13 cellular contexts compared by ENCODE assay signal in genomic region chr20:641516-641913, GRCh38. TPM values are rescaled to one million over a fixed set of nuclear protein-coding genes. Genes with fewer than 3 reads are reported as not detected.
DNase-seq lines count a peak whose midpoint lies in the region; ATAC-seq and TF ChIP-seq lines count a peak whose summit lies in the region.
"Had no signal": no experiment of that assay in that cellular context is flagged by ENCODE, and none has a peak within 500 bp of the region (broad histone marks: within the 10 kb centered on the region; RNA-seq: fewer than 3 reads in every experiment).

No MANE protein-coding gene starts in this region.

- H3K9me3 ChIP-seq in BE2C (no peaks in the 10 kb centered on the region), mesenchymal stem cell (ENCODE audit: control insufficient read depth, low read length) (no peaks in the 10 kb centered on the region)

- POLR2A ChIA-PET in activated CD4-positive, alpha-beta memory T cell treated with anti-CD3 and anti-CD28 coated beads for 36 hours (lab: Charles Lee), result no interaction called here

- no peak overlapping the region for H2BK12ac ChIP-seq in mesenchymal stem cell (ENCODE audit: low read length in 2 of 2)

- no peak overlapping the region for H3K4me3 ChIP-seq in BE2C (ENCODE audit: low read depth, low read length)
- no peak overlapping the region for H3K4me3 ChIP-seq in mesenchymal stem cell (ENCODE audit: insufficient read depth in 1 of 2, low read depth in 1 of 2, low read length in 2 of 2)

- H3K9ac ChIP-seq in mesenchymal stem cell (ENCODE audit: low read length), result no peak overlapping the region

- no peaks in the 10 kb centered on the region for H3K9me3 Mint-ChIP-seq in activated CD4-positive, alpha-beta memory T cell treated with anti-CD3 and anti-CD28 coated beads for 36 hours
- H3K9me3 Mint-ChIP-seq: HFFc6 had no signal

- H4K8ac ChIP-seq in mesenchymal stem cell (ENCODE audit: low read length), result no peak overlapping the region

- CTCF ChIA-PET in activated CD4-positive, alpha-beta memory T cell treated with anti-CD3 and anti-CD28 coated beads for 36 hours (lab: Charles Lee), result no interaction called here

- no peaks in the 10 kb centered on the region for H3K79me1 ChIP-seq in mesenchymal stem cell (replicated peaks; ENCODE audit: low read length, poor library complexity, severe bottlenecking)

- no peaks in the 10 kb centered on the region for H3K36me3 Mint-ChIP-seq in activated CD4-positive, alpha-beta memory T cell treated with anti-CD3 and anti-CD28 coated beads for 36 hours

- no peak overlapping the region for H3K4me3 Mint-ChIP-seq in activated CD4-positive, alpha-beta memory T cell treated with anti-CD3 and anti-CD28 coated beads for 36 hours
- H3K4me3 Mint-ChIP-seq: HFFc6 had no signal

- H3K36me3 ChIP-seq in BE2C, result no peaks in the 10 kb centered on the region
- H3K36me3 ChIP-seq in mesenchymal stem cell (ENCODE audit: control insufficient read depth in 1 of 2, insufficient read depth in 2 of 2, low read depth in 1 of 2, low read length in 2 of 2), result peaks cover 0 to under 1% of the 10 kb centered on the region in 2 experiments

- WGBS in mesenchymal stem cell, result 35% methylated on average over 8 of the region's 14 CpGs

- H2AFZ ChIP-seq in mesenchymal stem cell (ENCODE audit: low read depth, low read length), result no peak overlapping the region

- H3K14ac ChIP-seq in mesenchymal stem cell (ENCODE audit: low read length in 2 of 2), result no peak overlapping the region

- peaks cover 11% of the 10 kb centered on the region for H3K4me1 Mint-ChIP-seq in activated CD4-positive, alpha-beta memory T cell treated with anti-CD3 and anti-CD28 coated beads for 36 hours (ENCODE audit: low read depth)

- H3K27me3 ChIP-seq in BE2C, result no peaks in the 10 kb centered on the region
- peaks cover 19 to 20% of the 10 kb centered on the region in 2 experiments for H3K27me3 ChIP-seq in mesenchymal stem cell (ENCODE audit: control insufficient read depth in 1 of 2, insufficient read depth in 1 of 2, low read length in 2 of 2)

- H3K4me1 ChIP-seq in BE2C (no peaks in the 10 kb centered on the region), mesenchymal stem cell (ENCODE audit: control insufficient read depth, insufficient read depth, low read depth, low read length) (peaks cover 9% of the 10 kb centered on the region)

- no peak overlapping the region for H2BK120ac ChIP-seq in mesenchymal stem cell (ENCODE audit: low read depth, low read length)

- no peak overlapping the region for H3K23ac ChIP-seq in mesenchymal stem cell (ENCODE audit: low read length in 2 of 2)

- no peak overlapping the region for H3K4me2 ChIP-seq in mesenchymal stem cell (ENCODE audit: low read length, poor library complexity, severe bottlenecking)

- intact Hi-C loops in activated CD4-positive, alpha-beta memory T cell treated with anti-CD3 and anti-CD28 coated beads for 36 hours (cut with micrococcal nuclease), result no loop called here

- ATAC-seq in SK-N-SH treated with all-trans-retinoic acid at 6 μM for 48 hours (peak; percentile 34; the same call in 2 of the 3 replicates), GM19324 (IDR thresholded peaks at IDR 0.05; ENCODE audit: low FRiP score, unreplicated experiment) (no peak), GM18907 (IDR thresholded peaks at IDR 0.05; ENCODE audit: unreplicated experiment) (no peak)

- no peak overlapping the region for H2BK5ac ChIP-seq in mesenchymal stem cell (ENCODE audit: low read depth, low read length, poor library complexity, severe bottlenecking)

- H3K27ac ChIP-seq in mesenchymal stem cell (ENCODE audit: low read length, poor library complexity, severe bottlenecking), result no peak overlapping the region

- peaks cover 13% of the 10 kb centered on the region for H3K27me3 Mint-ChIP-seq in activated CD4-positive, alpha-beta memory T cell treated with anti-CD3 and anti-CD28 coated beads for 36 hours

- no peak overlapping the region for H4K91ac ChIP-seq in mesenchymal stem cell (ENCODE audit: low read length)

- TF ChIP-seq CTCF in BE2C (IDR thresholded peaks at IDR 0.05; ENCODE audit: low read depth, low read length), result no peak

- H2BK15ac ChIP-seq in mesenchymal stem cell (ENCODE audit: low read depth, poor library complexity, severe bottlenecking), result no peak overlapping the region

- no peak overlapping the region for H3K18ac ChIP-seq in mesenchymal stem cell (ENCODE audit: low read depth in 1 of 2, low read length in 2 of 2)

- no peak overlapping the region for H3K4ac ChIP-seq in mesenchymal stem cell (ENCODE audit: low read depth in 1 of 2, low read length in 2 of 2)

- DNase-seq in BE2C (peak; percentile 47), H4 (ENCODE audit: low spot score) (peak; percentile 56), mesenchymal stem cell (peak; percentile 51), midbrain (lab: John Stamatoyannopoulos, UW) (no peak)
- no peak for DNase-seq in activated CD4-positive, alpha-beta memory T cell treated with anti-CD3 and anti-CD28 coated beads for 36 hours
- DNase-seq: activated CD4-positive, alpha-beta T cell treated with anti-CD3 and anti-CD28 coated beads for 1 hour; activated effector memory CD4-positive, alpha-beta T cell treated with Interleukin-2 at 50 U/mL for 16 hours; HFFc6; NCI-H510A treated with DMSO at 0.1 percent for 48 hours had no signal

- H2AK5ac ChIP-seq in mesenchymal stem cell (ENCODE audit: low read length, severe bottlenecking), result no peak overlapping the region

- H3K27ac Mint-ChIP-seq in activated CD4-positive, alpha-beta memory T cell treated with anti-CD3 and anti-CD28 coated beads for 36 hours, result no peak overlapping the region
- H3K27ac Mint-ChIP-seq: HFFc6 had no signal

TF ChIP-seq in SK-N-SH treated with all-trans-retinoic acid at 6 μM for 48 hours, 23 proteins besides CTCF, POLR2A, EP300 and RAD21:
- TF ChIP-seq ZC3H10 (CRISPR knock-in tag; IDR thresholded peaks at IDR 0.05) (no peak), CREB5 (CRISPR knock-in tag; IDR thresholded peaks at IDR 0.05; ENCODE audit: low read depth) (no peak), CSDC2 (CRISPR knock-in tag; IDR thresholded peaks at IDR 0.05) (no peak), SNAI2 (CRISPR knock-in tag; IDR thresholded peaks at IDR 0.05) (no peak)

RNA-seq across cellular contexts. Expression of gene SRXN1, which starts 11.5 kb away (rescaled TPM):
- polyA plus RNA-seq in BE2C (2012; ENCODE audit: insufficient read depth, insufficient read length, low read depth), result 26.3 TPM
- total RNA-seq in H4 (2014; rRNA removed; shearing (Covaris generic)), result 153 and 165 TPM in 2 replicates
- polyA plus RNA-seq in mesenchymal stem cell (2013, experiment 1 of 2), result 24.9 TPM
- polyA plus RNA-seq in mesenchymal stem cell (2013, experiment 2 of 2), result 25.0 TPM
- 10 to 100 TPM; 13.3 to 14.1 TPM for total RNA-seq in activated CD4-positive, alpha-beta memory T cell treated with anti-CD3 and anti-CD28 coated beads for 36 hours

RNA-seq across cellular contexts. Expression of gene TCF15, which starts 31.4 kb away (rescaled TPM):
- not detected for polyA plus RNA-seq in BE2C (2012; ENCODE audit: insufficient read depth, insufficient read length, low read depth)
- total RNA-seq in H4 (2014; rRNA removed; shearing (Covaris generic)), result not detected in 2 replicates
- not detected for polyA plus RNA-seq in mesenchymal stem cell (2013, experiment 1 of 2)
- polyA plus RNA-seq in mesenchymal stem cell (2013, experiment 2 of 2), result not detected
- not detected for total RNA-seq in activated CD4-positive, alpha-beta memory T cell treated with anti-CD3 and anti-CD28 coated beads for 36 hours
- total RNA-seq: HFFc6 had no signal

RNA-seq across cellular contexts. Expression of gene SCRT2, which starts 34.1 kb away (rescaled TPM):
- polyA plus RNA-seq in BE2C (2012; ENCODE audit: insufficient read depth, insufficient read length, low read depth), result 11.2 TPM
- not detected in 2 replicates for total RNA-seq in H4 (2014; rRNA removed; shearing (Covaris generic))
- not detected for polyA plus RNA-seq in mesenchymal stem cell (2013, experiment 1 of 2)
- not detected for polyA plus RNA-seq in mesenchymal stem cell (2013, experiment 2 of 2)
- not detected for total RNA-seq in activated CD4-positive, alpha-beta memory T cell treated with anti-CD3 and anti-CD28 coated beads for 36 hours
- total RNA-seq: HFFc6 had no signal
- polyA plus RNA-seq: esophagus had no signal

Comparison
In these comparisons a context has a peak if more than half of its experiments do, and no peak if none do; other contexts are left out.
1. DNase-seq: peak in BE2C (single experiment), H4 (single experiment) and mesenchymal stem cell (single experiment); none in activated CD4-positive, alpha-beta memory T cell treated with anti-CD3 and anti-CD28 coated beads for 36 hours (single experiment) and midbrain (single experiment).
2. RNA of gene SRXN1, which starts 11.5 kb away (total RNA-seq): 153 to 165 TPM in H4; 13.3 to 14.1 TPM in activated CD4-positive, alpha-beta memory T cell treated with anti-CD3 and anti-CD28 coated beads for 36 hours; every median in the first group is over 10 times any median in the second.